ENCODE assay signal across 12 cellular contexts in genomic region chr3:156687023-156687422, GRCh38. TPM values are rescaled to one million over a fixed set of nuclear protein-coding genes. Genes with fewer than 3 reads are reported as not detected.
A peak's percentile ranks its signal among the peaks of the same experiment; 100 is the strongest.
DNase-seq lines count a peak whose midpoint lies in the region; ATAC-seq lines count a peak whose summit lies in the region.
"Had no signal": no experiment of that assay in that cellular context is flagged by ENCODE, and none has a peak within 500 bp of the region (broad histone marks: within the 10 kb centered on the region; RNA-seq: fewer than 3 reads in every experiment).

No MANE protein-coding gene starts in this region.

- DNase-seq in activated CD4-positive, alpha-beta T cell treated with anti-CD3 and anti-CD28 coated beads, Interleukin-2, amount 10 ng/mL, durations not matched to agents 7 days and 5 days = no peak
- no peak for DNase-seq in activated CD4-positive, alpha-beta T cell treated with anti-CD3 and anti-CD28 coated beads for 48 hours
- no peak for DNase-seq in activated naive CD8-positive, alpha-beta T cell treated with anti-CD3 and anti-CD28 coated beads, Interleukin-2, amount 10 ng/mL, durations not matched to agents 7 days and 5 days
- DNase-seq in renal cortical epithelial cell (ENCODE audit: low read depth) = peak; percentile 27
- no peak for DNase-seq in activated effector memory CD4-positive, alpha-beta T cell treated with Interleukin-2 at 50 U/mL for 16 hours
- DNase-seq: NCI-H187 treated with DMSO at 0.1 percent for 48 hours, SHP77 treated with DMSO at 0.1 percent for 48 hours had no signal

- POLR2A ChIA-PET in activated CD4-positive, alpha-beta T cell treated with anti-CD3 and anti-CD28 coated beads, Interleukin-2, amount 10 ng/mL, durations not matched to agents 7 days and 5 days (lab: Charles Lee) = no interaction called here
- POLR2A ChIA-PET in activated naive CD8-positive, alpha-beta T cell treated with anti-CD3 and anti-CD28 coated beads, Interleukin-2, amount 10 ng/mL, durations not matched to agents 7 days and 5 days (lab: Charles Lee) = interaction anchor here (0.8 to 2.6 kb wide), 4 partner anchors 11 to 450 kb away, joined by 3 to 13 read pairs (median 3); partner anchors contain the start of gene TIPARP

- CTCF ChIA-PET in activated CD4-positive, alpha-beta T cell treated with anti-CD3 and anti-CD28 coated beads, Interleukin-2, amount 10 ng/mL, durations not matched to agents 7 days and 5 days (lab: Charles Lee) = interaction anchor here (0.9 to 1.3 kb wide), 3 partner anchors 9 to 450 kb away, joined by 3 to 6 read pairs (median 3); no protein-coding TSS in a partner anchor

- no peaks in the 10 kb centered on the region for H3K27me3 Mint-ChIP-seq in activated CD4-positive, alpha-beta T cell treated with anti-CD3 and anti-CD28 coated beads, Interleukin-2, amount 10 ng/mL, durations not matched to agents 7 days and 5 days
- H3K27me3 Mint-ChIP-seq in activated naive CD8-positive, alpha-beta T cell treated with anti-CD3 and anti-CD28 coated beads, Interleukin-2, amount 10 ng/mL, durations not matched to agents 7 days and 5 days = no peaks in the 10 kb centered on the region

- ATAC-seq in HG02885 (IDR thresholded peaks at IDR 0.05; ENCODE audit: poor library complexity, unreplicated experiment) (peak; percentile 37), GM18519 (IDR thresholded peaks at IDR 0.05; ENCODE audit: low FRiP score, unreplicated experiment) (no peak), HG02798 (IDR thresholded peaks at IDR 0.05; ENCODE audit: poor library complexity, unreplicated experiment) (no peak)
- peak; percentile 75 for ATAC-seq in activated naive CD8-positive, alpha-beta T cell treated with anti-CD3 and anti-CD28 coated beads, Interleukin-2, amount 10 ng/mL, durations not matched to agents 7 days and 5 days (ENCODE audit: low read depth)
- ATAC-seq: gastroesophageal sphincter, GM23338 had no signal

- peak overlapping the region; percentile 12 for H3K27ac Mint-ChIP-seq in activated CD4-positive, alpha-beta T cell treated with anti-CD3 and anti-CD28 coated beads, Interleukin-2, amount 10 ng/mL, durations not matched to agents 7 days and 5 days
- no peak overlapping the region for H3K27ac Mint-ChIP-seq in activated naive CD8-positive, alpha-beta T cell treated with anti-CD3 and anti-CD28 coated beads, Interleukin-2, amount 10 ng/mL, durations not matched to agents 7 days and 5 days
- H3K27ac Mint-ChIP-seq: GM23338 had no signal

- H3K4me1 Mint-ChIP-seq in activated CD4-positive, alpha-beta T cell treated with anti-CD3 and anti-CD28 coated beads, Interleukin-2, amount 10 ng/mL, durations not matched to agents 7 days and 5 days = peaks cover 87% of the 10 kb centered on the region
- peaks cover 62% of the 10 kb centered on the region for H3K4me1 Mint-ChIP-seq in activated naive CD8-positive, alpha-beta T cell treated with anti-CD3 and anti-CD28 coated beads, Interleukin-2, amount 10 ng/mL, durations not matched to agents 7 days and 5 days

- no peak overlapping the region for H3K4me3 Mint-ChIP-seq in activated CD4-positive, alpha-beta T cell treated with anti-CD3 and anti-CD28 coated beads, Interleukin-2, amount 10 ng/mL, durations not matched to agents 7 days and 5 days
- H3K4me3 Mint-ChIP-seq in activated naive CD8-positive, alpha-beta T cell treated with anti-CD3 and anti-CD28 coated beads, Interleukin-2, amount 10 ng/mL, durations not matched to agents 7 days and 5 days = peak overlapping the region; percentile 37
- H3K4me3 Mint-ChIP-seq: GM23338 had no signal

- H3K36me3 Mint-ChIP-seq in activated CD4-positive, alpha-beta T cell treated with anti-CD3 and anti-CD28 coated beads, Interleukin-2, amount 10 ng/mL, durations not matched to agents 7 days and 5 days (ENCODE audit: low read depth) = peaks cover 70% of the 10 kb centered on the region
- H3K36me3 Mint-ChIP-seq in activated naive CD8-positive, alpha-beta T cell treated with anti-CD3 and anti-CD28 coated beads, Interleukin-2, amount 10 ng/mL, durations not matched to agents 7 days and 5 days = peaks cover 31% of the 10 kb centered on the region

- no peaks in the 10 kb centered on the region for H3K9me3 Mint-ChIP-seq in activated CD4-positive, alpha-beta T cell treated with anti-CD3 and anti-CD28 coated beads, Interleukin-2, amount 10 ng/mL, durations not matched to agents 7 days and 5 days
- no peaks in the 10 kb centered on the region for H3K9me3 Mint-ChIP-seq in activated naive CD8-positive, alpha-beta T cell treated with anti-CD3 and anti-CD28 coated beads, Interleukin-2, amount 10 ng/mL, durations not matched to agents 7 days and 5 days
- H3K9me3 Mint-ChIP-seq: GM23338 had no signal

RNA-seq across cellular contexts. Expression of gene TIPARP, which starts 12.6 kb away (rescaled TPM):
- total RNA-seq in activated CD4-positive, alpha-beta T cell treated with anti-CD3 and anti-CD28 coated beads, Interleukin-2, amount 10 ng/mL, durations not matched to agents 7 days and 5 days = 10 to 100 TPM; 58.0 to 66.0 TPM
- 10 to 100 TPM; 50.9 to 59.9 TPM for total RNA-seq in activated naive CD8-positive, alpha-beta T cell treated with anti-CD3 and anti-CD28 coated beads, Interleukin-2, amount 10 ng/mL, durations not matched to agents 7 days and 5 days
- 70.8 and 90.6 TPM in 2 replicates for total RNA-seq in renal cortical epithelial cell

Comparison
In these comparisons a context has a peak if more than half of its experiments do, and no peak if none do; other contexts are left out.
1. ATAC-seq: peak in HG02885 (single experiment) and activated naive CD8-positive, alpha-beta T cell treated with anti-CD3 and anti-CD28 coated beads, Interleukin-2, amount 10 ng/mL, durations not matched to agents 7 days and 5 days (single experiment); none in GM18519 (single experiment) and HG02798 (single experiment).